In the genomic region with DNA sequence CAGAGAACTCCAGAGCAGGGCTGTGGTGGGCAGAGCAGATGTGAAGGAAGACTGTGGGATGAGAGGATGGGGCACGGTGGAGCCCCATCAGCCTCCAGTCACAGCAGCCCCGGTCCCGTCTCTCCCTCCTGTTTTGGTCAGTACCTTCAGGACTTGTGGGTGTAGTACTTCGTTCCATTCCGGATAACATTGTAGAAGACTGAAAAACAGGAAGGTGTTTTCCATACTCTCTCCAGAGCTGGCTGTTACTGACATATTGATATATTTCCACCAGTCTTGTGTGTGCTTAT, we compare ENCODE assay signal across 11 cellular contexts. TPM values are rescaled to one million over a fixed set of nuclear protein-coding genes. Genes with fewer than 3 reads are reported as not detected.
DNase-seq lines count a peak whose midpoint lies in the region; ATAC-seq and TF ChIP-seq lines count a peak whose summit lies in the region.
"Had no signal": no experiment of that assay in that cellular context is flagged by ENCODE, and none has a peak within 500 bp of the region (broad histone marks: within the 10 kb centered on the region; RNA-seq: fewer than 3 reads in every experiment).

No MANE protein-coding gene starts in this region.

- peaks cover 15% of the 10 kb centered on the region for H3K36me3 Mint-ChIP-seq in activated naive CD4-positive, alpha-beta T cell treated with anti-CD3 and anti-CD28 coated beads, Interleukin-2, amount 50 U/mL, for 24 hours
- H3K36me3 Mint-ChIP-seq in activated naive CD4-positive, alpha-beta T cell treated with anti-CD3 and anti-CD28 coated beads for 36 hours (ENCODE audit: low read depth) = peaks cover 35% of the 10 kb centered on the region
- peaks cover 37% of the 10 kb centered on the region for H3K36me3 Mint-ChIP-seq in activated CD8-positive, alpha-beta T cell treated with anti-CD3 and anti-CD28 coated beads for 36 hours (ENCODE audit: low read depth)
- peaks cover 27% of the 10 kb centered on the region for H3K36me3 Mint-ChIP-seq in type B pancreatic cell

- TF ChIP-seq CTCF in activated CD8-positive, alpha-beta T cell treated with anti-CD3 and anti-CD28 coated beads for 36 hours (IDR thresholded peaks at IDR 0.05) = no peak
- TF ChIP-seq CTCF in foreskin keratinocyte (conservative IDR thresholded peaks at IDR 0.05) (no peak), type B pancreatic cell (conservative IDR thresholded peaks at IDR 0.05) (no peak)

- in situ Hi-C loops in ACHN (cut with HindIII; ENCODE audit: low pct_ligation_motif_present, low pct_unique_long_range_greater_than_20kb, low sequenced_read_pairs) = no loop called here

- peak overlapping the region; percentile 61 for H3K4me3 Mint-ChIP-seq in activated naive CD4-positive, alpha-beta T cell treated with anti-CD3 and anti-CD28 coated beads, Interleukin-2, amount 50 U/mL, for 24 hours
- H3K4me3 Mint-ChIP-seq in activated naive CD4-positive, alpha-beta T cell treated with anti-CD3 and anti-CD28 coated beads for 36 hours = no peak overlapping the region
- H3K4me3 Mint-ChIP-seq in activated CD8-positive, alpha-beta T cell treated with anti-CD3 and anti-CD28 coated beads for 36 hours = no peak overlapping the region
- no peak overlapping the region for H3K4me3 Mint-ChIP-seq in type B pancreatic cell

- H3K9me3 Mint-ChIP-seq in activated naive CD4-positive, alpha-beta T cell treated with anti-CD3 and anti-CD28 coated beads, Interleukin-2, amount 50 U/mL, for 24 hours = no peaks in the 10 kb centered on the region
- no peaks in the 10 kb centered on the region for H3K9me3 Mint-ChIP-seq in activated naive CD4-positive, alpha-beta T cell treated with anti-CD3 and anti-CD28 coated beads for 36 hours
- no peaks in the 10 kb centered on the region for H3K9me3 Mint-ChIP-seq in activated CD8-positive, alpha-beta T cell treated with anti-CD3 and anti-CD28 coated beads for 36 hours
- no peaks in the 10 kb centered on the region for H3K9me3 Mint-ChIP-seq in type B pancreatic cell

- POLR2A ChIA-PET in activated CD8-positive, alpha-beta T cell treated with anti-CD3 and anti-CD28 coated beads for 36 hours (lab: Charles Lee) = interaction anchor here (0.6 to 3.5 kb wide), 5 partner anchors 13 to 221 kb away, joined by 3 to 21 read pairs (median 4); partner anchors contain the start of gene MED15

- DNase-seq in activated naive CD4-positive, alpha-beta T cell treated with anti-CD3 and anti-CD28 coated beads for 36 hours = no peak
- no peak for DNase-seq in activated CD8-positive, alpha-beta T cell treated with anti-CD3 and anti-CD28 coated beads for 36 hours
- no peak for DNase-seq in foreskin keratinocyte
- DNase-seq in type B pancreatic cell (ENCODE audit: extremely low spot score, unreplicated experiment) = no peak
- no peak for DNase-seq in cerebellar cortex (ENCODE audit: low spot score)
- DNase-seq in ACHN = no peak
- DNase-seq: NCI-H446 treated with DMSO at 0.1 percent for 48 hours, Peyer's patch, tibial artery had no signal

- H3K4me1 ChIP-seq in foreskin keratinocyte = peaks cover 49% of the 10 kb centered on the region

- CTCF ChIA-PET in activated naive CD4-positive, alpha-beta T cell treated with anti-CD3 and anti-CD28 coated beads for 36 hours (lab: Charles Lee) = interaction anchor here (2.0 kb wide), 1 partner anchor 43 kb away, joined by 5 read pairs; no protein-coding TSS in a partner anchor
- CTCF ChIA-PET in activated CD8-positive, alpha-beta T cell treated with anti-CD3 and anti-CD28 coated beads for 36 hours (lab: Charles Lee) = interaction anchor here (0.7 to 2.1 kb wide), 3 partner anchors 10 to 46 kb away, joined by 3 to 9 read pairs (median 5); no protein-coding TSS in a partner anchor

- peak overlapping the region; percentile 92 for H3K27ac Mint-ChIP-seq in activated naive CD4-positive, alpha-beta T cell treated with anti-CD3 and anti-CD28 coated beads, Interleukin-2, amount 50 U/mL, for 24 hours
- no peak overlapping the region for H3K27ac Mint-ChIP-seq in activated naive CD4-positive, alpha-beta T cell treated with anti-CD3 and anti-CD28 coated beads for 36 hours
- peak overlapping the region; percentile 78 for H3K27ac Mint-ChIP-seq in activated CD8-positive, alpha-beta T cell treated with anti-CD3 and anti-CD28 coated beads for 36 hours
- H3K27ac Mint-ChIP-seq in type B pancreatic cell = peak overlapping the region; percentile 54

- intact Hi-C loops in activated naive CD4-positive, alpha-beta T cell treated with anti-CD3 and anti-CD28 coated beads for 36 hours (cut with micrococcal nuclease) = loop anchor here (1.0 kb wide), 1 partner anchor 29 kb away; no protein-coding TSS in a partner anchor
- intact Hi-C loops in activated CD8-positive, alpha-beta T cell treated with anti-CD3 and anti-CD28 coated beads for 36 hours (cut with micrococcal nuclease) = no loop called here

- no peak for ATAC-seq in activated CD8-positive, alpha-beta T cell treated with anti-CD3 and anti-CD28 coated beads for 36 hours
- no peak for ATAC-seq in foreskin keratinocyte
- no peak for ATAC-seq in GM19035 (IDR thresholded peaks at IDR 0.05; ENCODE audit: unreplicated experiment)

- no peaks in the 10 kb centered on the region for H3K27me3 Mint-ChIP-seq in activated naive CD4-positive, alpha-beta T cell treated with anti-CD3 and anti-CD28 coated beads, Interleukin-2, amount 50 U/mL, for 24 hours
- no peaks in the 10 kb centered on the region for H3K27me3 Mint-ChIP-seq in activated naive CD4-positive, alpha-beta T cell treated with anti-CD3 and anti-CD28 coated beads for 36 hours (ENCODE audit: low read depth)
- H3K27me3 Mint-ChIP-seq in activated CD8-positive, alpha-beta T cell treated with anti-CD3 and anti-CD28 coated beads for 36 hours = no peaks in the 10 kb centered on the region
- H3K27me3 Mint-ChIP-seq in type B pancreatic cell = no peaks in the 10 kb centered on the region

- peak overlapping the region; percentile 65 for H3K27ac ChIP-seq in foreskin keratinocyte
- H3K27ac ChIP-seq: Peyer's patch had no signal

- peaks cover 80% of the 10 kb centered on the region for H3K4me1 Mint-ChIP-seq in activated naive CD4-positive, alpha-beta T cell treated with anti-CD3 and anti-CD28 coated beads, Interleukin-2, amount 50 U/mL, for 24 hours
- peaks cover 78% of the 10 kb centered on the region for H3K4me1 Mint-ChIP-seq in activated naive CD4-positive, alpha-beta T cell treated with anti-CD3 and anti-CD28 coated beads for 36 hours (ENCODE audit: low read depth)
- peaks cover 72% of the 10 kb centered on the region for H3K4me1 Mint-ChIP-seq in activated CD8-positive, alpha-beta T cell treated with anti-CD3 and anti-CD28 coated beads for 36 hours (ENCODE audit: low read depth)
- peaks cover 40% of the 10 kb centered on the region for H3K4me1 Mint-ChIP-seq in type B pancreatic cell (ENCODE audit: unreplicated experiment)

- H3K27me3 ChIP-seq in foreskin keratinocyte = no peaks in the 10 kb centered on the region
- H3K27me3 ChIP-seq: Peyer's patch, tibial artery had no signal

RNA-seq across cellular contexts. Expression of gene MED15, which starts 15.4 kb away (rescaled TPM):
- 100 to 1,000 TPM in 1 of 2 experiments, 10 to 100 TPM in 1; 94.7 to 108 TPM for total RNA-seq in activated naive CD4-positive, alpha-beta T cell treated with anti-CD3 and anti-CD28 coated beads for 36 hours
- 100 to 1,000 TPM; 110 to 118 TPM for total RNA-seq in activated CD8-positive, alpha-beta T cell treated with anti-CD3 and anti-CD28 coated beads for 36 hours
- total RNA-seq in foreskin keratinocyte (49.3 and 61.4 TPM in 2 replicates), type B pancreatic cell (ENCODE audit: low replicate concordance) (90.8 and 121 TPM in 2 replicates)
- polyA plus RNA-seq in foreskin keratinocyte = 60.0 and 71.4 TPM in 2 replicates

RNA-seq across cellular contexts. Expression of gene KLHL22, which starts 27.2 kb away (rescaled TPM):
- 10 to 100 TPM; 10.1 to 11.7 TPM for total RNA-seq in activated naive CD4-positive, alpha-beta T cell treated with anti-CD3 and anti-CD28 coated beads for 36 hours
- 10 to 100 TPM; 16.3 to 17.9 TPM for total RNA-seq in activated CD8-positive, alpha-beta T cell treated with anti-CD3 and anti-CD28 coated beads for 36 hours
- total RNA-seq in foreskin keratinocyte (12.4 and 14.3 TPM in 2 replicates), type B pancreatic cell (ENCODE audit: low replicate concordance) (34.3 and 38.8 TPM in 2 replicates)
- 10.7 and 12.5 TPM in 2 replicates for polyA plus RNA-seq in foreskin keratinocyte
